8 cellular contexts compared by ENCODE assay signal in genomic region chr1:43529206-43529731, GRCh38. TPM values are rescaled to one million over a fixed set of nuclear protein-coding genes. Genes with fewer than 3 reads are reported as not detected.
DNase-seq lines count a peak whose midpoint lies in the region; ATAC-seq, FAIRE-seq and TF ChIP-seq lines count a peak whose summit lies in the region.

No MANE protein-coding gene starts in this region.

- TF ChIP-seq CTCF in AG04449 (IDR thresholded peaks at IDR 0.05; ENCODE audit: insufficient read depth, low read length, missing control alignments) (peak; percentile 91), WI38 (IDR thresholded peaks at IDR 0.05; ENCODE audit: low read depth, low read length) (peak; percentile 90), mammary epithelial cell (conservative IDR thresholded peaks at IDR 0.05 in 1 of 2, IDR thresholded peaks at IDR 0.05 in 1 of 2; ENCODE audit: extremely low read depth in 1 of 2, insufficient read depth in 1 of 2, low read depth in 1 of 2, low read length in 2 of 2) (peak; percentile 93 to 98)

- H2AFZ ChIP-seq in mammary epithelial cell (ENCODE audit: low read depth, low read length): no peak overlapping the region

- peaks cover 24% of the 10 kb centered on the region for H3K4me1 ChIP-seq in mammary epithelial cell (ENCODE audit: insufficient read depth, low read length)

- no peak for ATAC-seq in GM19467 (IDR thresholded peaks at IDR 0.05; ENCODE audit: unreplicated experiment)

- no peaks in the 10 kb centered on the region for H3K9me3 ChIP-seq in mammary epithelial cell (replicated peaks; ENCODE audit: insufficient read depth, low read length)

- intact Hi-C loops in mammary epithelial cell (cut with micrococcal nuclease): loop anchor here (1.0 to 5.0 kb wide), 11 partner anchors 57 to 518 kb away; partner anchors contain the start of genes IPO13, KDM4A and ST3GAL3

- BruUV-seq in mammary epithelial cell (replicated peaks; lab: Mats Ljungman, UMichigan): no TSS peak

- H3K27ac ChIP-seq in mammary epithelial cell (ENCODE audit: insufficient read depth, low read depth, low read length): no peak overlapping the region

- H3K4me2 ChIP-seq in mammary epithelial cell (ENCODE audit: insufficient read depth, low read depth, low read length): no peak overlapping the region

- no peaks in the 10 kb centered on the region for H3K27me3 ChIP-seq in mammary epithelial cell (ENCODE audit: insufficient read depth, low read length)

- FAIRE-seq in islet of Langerhans (lab: Jason Lieb, UNC): peak; percentile 95

- CTCF ChIA-PET in AG04449 (lab: Yijun Ruan, JAX) (interaction anchor here (0.8 to 4.5 kb wide), 48 partner anchors 9 to 519 kb away, joined by 3 to 30 read pairs (median 4); partner anchors contain the start of genes HYI and KDM4A), mammary epithelial cell (lab: Charles Lee; ENCODE audit: low non-redundant PET) (interaction anchor here (0.6 kb wide), 2 partner anchors 121 to 519 kb away, joined by 4 read pairs; partner anchors contain the start of gene KDM4A)

- DNase-seq in AG04449 (ENCODE audit: low read depth, low spot score) (peak; percentile 53), GOT3 (lab: John Stamatoyannopoulos, UW) (peak; percentile 15), NCI-H226 (peak; percentile 80), mammary epithelial cell (peak; percentile 75)
- peak; percentile 88 for DNase-seq in stimulated activated CD4-positive, alpha-beta T cell treated with anti-CD3 and anti-CD28 coated beads, Interleukin-15, amount 100 ng/mL, for 24 hours

- in situ Hi-C loops in mammary epithelial cell (cut with MboI; ENCODE audit: low sequenced_read_pairs in 2 of 2): loop anchor here in 1 of 2 donors (10.0 to 25.0 kb wide), 2 partner anchors 136 to 408 kb away; partner anchors contain the start of genes ARTN and IPO13

- POLR2A ChIA-PET in AG04449 (lab: Yijun Ruan, JAX): interaction anchor here (1.7 kb wide), 1 partner anchor 121 kb away, joined by 11 read pairs; the partner anchor contains the start of gene KDM4A

- 12% methylated on average over 8 of the region's 11 CpGs for WGBS in mammary epithelial cell (ENCODE audit: low coverage, missing lambda C conversion rate)

- no peak overlapping the region for H3K4me3 ChIP-seq in AG04449 (ENCODE audit: low read depth, low read length)
- H3K4me3 ChIP-seq in WI38 (ENCODE audit: low read depth, low read length): no peak overlapping the region
- no peak overlapping the region for H3K4me3 ChIP-seq in mammary epithelial cell (replicated peaks in 1 of 3; ENCODE audit: insufficient read depth in 1 of 3, low read depth in 2 of 3, low read length in 3 of 3)

- H4K20me1 ChIP-seq in mammary epithelial cell (ENCODE audit: insufficient read depth, low read length): no peaks in the 10 kb centered on the region

- H3K79me2 ChIP-seq in mammary epithelial cell (ENCODE audit: insufficient read depth, low read length): peaks cover 29% of the 10 kb centered on the region

- H3K9ac ChIP-seq in mammary epithelial cell (ENCODE audit: insufficient read depth, low read length): no peak overlapping the region

- dilution Hi-C loops in mammary epithelial cell (cut with HindIII; ENCODE audit: low sequenced_read_pairs): loop anchor here (25.0 kb wide), 1 partner anchor 408 kb away; the partner anchor contains the start of genes ARTN and IPO13

- no peaks in the 10 kb centered on the region for H3K36me3 ChIP-seq in mammary epithelial cell (ENCODE audit: insufficient read depth, low read length)

RNA-seq across cellular contexts. Expression of gene PTPRF, which starts 1.4 kb away (rescaled TPM):
- 100 to 1,000 TPM; 152 to 200 TPM for total RNA-seq in mammary epithelial cell
- polyA plus RNA-seq in mammary epithelial cell: 131 TPM
- 442 TPM for polyA minus RNA-seq in mammary epithelial cell

Comparison
In these comparisons a context has a peak if more than half of its experiments do, and no peak if none do; other contexts are left out.
1. DNase-seq: peak in every context shown above with its lines; median percentile 88 in stimulated activated CD4-positive, alpha-beta T cell treated with anti-CD3 and anti-CD28 coated beads, Interleukin-15, amount 100 ng/mL, for 24 hours; 80 in NCI-H226; 75 in mammary epithelial cell; 53 in AG04449; 15 in GOT3.